Comparison of ENCODE assay signal across 15 cellular contexts in genomic region chr1:21590116-21590905, GRCh38.
DNase-seq lines count a peak whose midpoint lies in the region; ATAC-seq, FAIRE-seq and TF ChIP-seq lines count a peak whose summit lies in the region.
"Had no signal": no experiment of that assay in that cellular context is flagged by ENCODE, and none has a peak within 500 bp of the region (broad histone marks: within the 10 kb centered on the region; RNA-seq: fewer than 3 reads in every experiment).

No MANE protein-coding gene starts in this region.

- H3K4me3 ChIP-seq in K562 (no peak overlapping the region), osteoblast (ENCODE audit: insufficient read depth, low read length) (no peak overlapping the region), tibial artery (no peak overlapping the region)

- no peak for ATAC-seq in K562
- ATAC-seq in HG03432 (IDR thresholded peaks at IDR 0.05; ENCODE audit: unreplicated experiment): no peak

- H4K20me1 ChIP-seq in K562 (replicated peaks; ENCODE audit: control insufficient read depth, insufficient read depth, low read length) (peaks cover 2% of the 10 kb centered on the region), osteoblast (ENCODE audit: insufficient read depth, low read length) (no peaks in the 10 kb centered on the region)

- POLR2A ChIA-PET in K562 (lab: Yijun Ruan, JAX): interaction anchor here (0.5 to 0.7 kb wide), 2 partner anchors 74 to 334 kb away, joined by 3 to 4 read pairs; no protein-coding TSS in a partner anchor

- no TSS peak for BruUV-seq in K562 (replicated peaks; lab: Mats Ljungman, UMichigan)

- no peak for TF ChIP-seq EP300 in K562 (IDR thresholded peaks at IDR 0.05; ENCODE audit: low read length)

- peaks cover 0 to 26% of the 10 kb centered on the region in 2 experiments; a peak in 3 of 5 replicates for H3K27me3 ChIP-seq in K562 (ENCODE audit: control insufficient read depth in 2 of 2, insufficient read depth in 2 of 2, low read length in 2 of 2)
- peaks cover 11% of the 10 kb centered on the region for H3K27me3 ChIP-seq in osteoblast (ENCODE audit: insufficient read depth, low read length)
- peaks cover 0 to 87% of the 10 kb centered on the region in 2 donors for H3K27me3 ChIP-seq in tibial artery

- in situ Hi-C loops in K562 (cut with MboI): no loop called here

- no peak for FAIRE-seq in K562 (lab: Jason Lieb, UNC)
- FAIRE-seq: islet of Langerhans had no signal

- TF ChIP-seq CTCF in K562 (IDR thresholded peaks at IDR 0.05 in 2 of 3, conservative IDR thresholded peaks at IDR 0.05 in 1 of 3; ENCODE audit: insufficient read depth in 2 of 3, low read depth in 1 of 3, low read length in 3 of 3) (no peak), osteoblast (IDR thresholded peaks at IDR 0.05; ENCODE audit: extremely low read depth, low read depth, low read length) (no peak), tibial artery (IDR thresholded peaks at IDR 0.05) (no peak)

- 0 out of 2 replicates have a peak overlapping the region, but pooled peaks have one; percentile 5 for H2AFZ ChIP-seq in K562 (ENCODE audit: low read depth, low read length)
- no peak overlapping the region for H2AFZ ChIP-seq in osteoblast (ENCODE audit: low read length)

- no peak overlapping the region for H3K27ac ChIP-seq in K562 (ENCODE audit: extremely low read depth, low read depth, low read length)
- no peak overlapping the region for H3K27ac ChIP-seq in osteoblast (ENCODE audit: low read depth, low read length)
- H3K27ac ChIP-seq in tibial artery: no peak overlapping the region
- H3K27ac ChIP-seq: C4-2B had no signal

- no peaks in the 10 kb centered on the region for H3K9me1 ChIP-seq in K562 (ENCODE audit: control insufficient read depth, insufficient read depth, low read length)

- H3K4me2 ChIP-seq in K562 (ENCODE audit: insufficient read depth, low read length): no peak overlapping the region
- H3K4me2 ChIP-seq in osteoblast (ENCODE audit: insufficient read depth, low read length): no peak overlapping the region

- H3K9ac ChIP-seq in K562 (ENCODE audit: insufficient read depth in 1 of 2, low read depth in 2 of 2, low read length in 2 of 2): peak overlapping the region in 1 of 2 experiments; percentile 66; a peak in 2 of 4 replicates

- H3K9me3 ChIP-seq in K562 (replicated peaks; ENCODE audit: control insufficient read depth, insufficient read depth, low read depth, low read length) (no peaks in the 10 kb centered on the region), osteoblast (ENCODE audit: low read depth, low read length) (no peaks in the 10 kb centered on the region), tibial artery (no peaks in the 10 kb centered on the region)

- no peaks in the 10 kb centered on the region for H3K79me2 ChIP-seq in K562 (ENCODE audit: control insufficient read depth, insufficient read depth, low read length)
- H3K79me2 ChIP-seq in osteoblast (ENCODE audit: insufficient read depth, low read length): no peaks in the 10 kb centered on the region

- 25% methylated on average over 22 of the region's 25 CpGs for WGBS in K562 (ENCODE audit: insufficient coverage, low coverage, missing lambda C conversion rate)

- intact Hi-C loops in K562 (cut with micrococcal nuclease) (loop anchor here (10.0 kb wide), 1 partner anchor 76 kb away; no protein-coding TSS in a partner anchor), tibial artery (cut with DNase I; ENCODE audit: low total_unique reads) (no loop called here)

- CTCF ChIA-PET in K562 (lab: Yijun Ruan, JAX; ENCODE audit: low intra/inter-chr PET ratio): no interaction called here

- TF ChIP-seq RAD21 in K562 (CRISPR knock-in tag; conservative IDR thresholded peaks at IDR 0.05 in 1 of 2, IDR thresholded peaks at IDR 0.05 in 1 of 2): no peak

- no peaks in the 10 kb centered on the region for H3K36me3 ChIP-seq in K562 (ENCODE audit: control insufficient read depth, insufficient read depth, low read length)
- H3K36me3 ChIP-seq in osteoblast (ENCODE audit: insufficient read depth, low read length): no peaks in the 10 kb centered on the region
- no peaks in the 10 kb centered on the region for H3K36me3 ChIP-seq in tibial artery

- peaks cover 12 to 54% of the 10 kb centered on the region in 2 experiments; a peak in 3 of 5 replicates for H3K4me1 ChIP-seq in K562 (replicated peaks in 1 of 2; ENCODE audit: control insufficient read depth in 2 of 2, insufficient read depth in 2 of 2, low read length in 2 of 2)
- H3K4me1 ChIP-seq in osteoblast (ENCODE audit: insufficient read depth, low read length): peaks cover 19% of the 10 kb centered on the region
- H3K4me1 ChIP-seq in tibial artery: peaks cover 0 to 17% (median 7%) of the 10 kb centered on the region in 4 donors

- no peak for TF ChIP-seq POLR2A in K562 (conservative IDR thresholded peaks at IDR 0.05)

- DNase-seq in NCI-H1105 treated with DMSO at 0.1 percent for 48 hours (lab: John Stamatoyannopoulos, UW) (peak; percentile 42), NCI-H2171 (lab: John Stamatoyannopoulos, UW) (peak; percentile 63), K562 (ENCODE audit: extremely low read depth in 1 of 4, low spot score in 3 of 4) (no peak), osteoblast (ENCODE audit: insufficient read length, low spot score, missing footprints) (peak; percentile 83), tibial artery (no peak), MV-4-11 (lab: John Stamatoyannopoulos, UW) (no peak)
- DNase-seq: activated CD4-positive, alpha-beta memory T cell treated with anti-CD3 and anti-CD28 coated beads, Interleukin-2, amount 10 ng/mL, durations not matched to agents 7 days and 5 days; cortex of kidney; glutamatergic neuron; HCEC 1CT; NK-92 treated with Interleukin-12 subunit alpha and Interleukin-12 subunit beta, amount 100 ng/mL, for 24 hours; SIG-M5 had no signal

TF ChIP-seq in K562, 482 proteins besides CTCF, POLR2A, EP300 and RAD21:
- TF ChIP-seq ZBTB7A (IDR thresholded peaks at IDR 0.05; ENCODE audit: borderline replicate concordance, control insufficient read depth, low read depth, low read length): 0 out of 2 replicates have a peak, but pooled peaks have one; percentile 5
- TF ChIP-seq RB1 (IDR thresholded peaks at IDR 0.05; ENCODE audit: low read depth): 0 out of 2 replicates have a peak, but pooled peaks have one; percentile 5
- no peak for TF ChIP-seq TARDBP (IDR thresholded peaks at IDR 0.05)
- peak; percentile 54 for TF ChIP-seq NFIC (IDR thresholded peaks at IDR 0.05)

Comparison
In these comparisons a context has a peak if more than half of its experiments do, and no peak if none do; other contexts are left out.
1. DNase-seq: peak in NCI-H1105 treated with DMSO at 0.1 percent for 48 hours (single experiment), NCI-H2171 (single experiment) and osteoblast (single experiment); none in K562 (0 of 4), tibial artery (0 of 2) and MV-4-11 (single experiment).